In the genomic region with DNA sequence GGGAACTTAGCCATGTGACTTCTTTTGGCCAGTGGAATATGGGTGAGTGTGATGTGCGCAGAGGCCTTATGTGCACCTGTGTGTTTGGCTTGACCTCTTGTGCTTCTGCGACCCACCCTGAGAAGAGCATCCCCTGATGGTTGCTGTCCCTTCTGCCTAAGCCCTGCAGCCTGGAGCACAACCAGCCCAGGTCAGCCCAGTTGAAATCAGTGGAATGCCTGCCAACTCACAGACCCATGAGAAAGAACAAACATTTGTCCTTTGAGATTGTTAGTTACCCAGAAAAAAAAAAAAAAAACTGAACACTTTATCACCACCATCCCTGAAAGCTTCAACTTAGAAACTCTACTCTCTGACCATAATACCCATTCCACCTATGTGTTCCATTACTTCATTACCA, we compare ENCODE assay signal across 20 cellular contexts. TPM values are rescaled to one million over a fixed set of nuclear protein-coding genes. Genes with fewer than 3 reads are reported as not detected.
"Had no signal": no experiment of that assay in that cellular context is flagged by ENCODE, and none has a peak within 500 bp of the region (broad histone marks: within the 10 kb centered on the region; RNA-seq: fewer than 3 reads in every experiment).

No MANE protein-coding gene starts in this region.

- H3K27me3 ChIP-seq: neural progenitor cell, right atrium auricular region, sigmoid colon, vagina had no signal

- FAIRE-seq: endometrium, frontal cortex, islet of Langerhans had no signal

- ATAC-seq: effector memory CD8-positive, alpha-beta T cell; naive thymus-derived CD4-positive, alpha-beta T cell; stimulated activated memory B cell treated with anti-CD40 and anti-IgM and Interleukin-4, amounts not matched to agents 10 μg/mL and 1 μg/mL and 100 μg/mL, for 72 hours; stimulated activated naive CD8-positive, alpha-beta T cell treated with anti-CD3 and anti-CD28 coated beads, Interleukin-15, Interleukin-2, amounts not matched to agents 100 U/mL and 50 U/mL, for 24 hours had no signal

- H3K4me3 ChIP-seq: coronary artery, esophagus squamous epithelium, neural progenitor cell, prostate gland, right atrium auricular region, sigmoid colon, skin epidermis, spleen, thoracic aorta, vagina had no signal

- H3K36me3 ChIP-seq: esophagus squamous epithelium, prostate gland, right atrium auricular region, sigmoid colon, spleen, thoracic aorta, vagina had no signal

- H3K4me1 ChIP-seq: esophagus squamous epithelium, neural progenitor cell, prostate gland, right atrium auricular region had no signal

- H3K9me3 ChIP-seq: prostate gland, sigmoid colon, vagina had no signal

- H3K27ac ChIP-seq: coronary artery, esophagus squamous epithelium, neural progenitor cell, prostate gland, right atrium auricular region, sigmoid colon, skin epidermis, spleen, thoracic aorta, vagina had no signal

- DNase-seq: effector memory CD8-positive, alpha-beta T cell; esophagus squamous epithelium; hippocampal formation; naive thymus-derived CD4-positive, alpha-beta T cell; sigmoid colon; spleen; stimulated activated CD4-positive, alpha-beta T cell treated with anti-CD3 and anti-CD28 coated beads, Interleukin-4, amount 100 ng/mL, for 4 hours had no signal

RNA-seq across cellular contexts. Expression of gene PAMR1, which starts 38.5 kb away (rescaled TPM):
- total RNA-seq: lung microvascular endothelial cell; naive thymus-derived CD4-positive, alpha-beta T cell had no signal
- polyA plus RNA-seq: naive thymus-derived CD4-positive, alpha-beta T cell had no signal
